In genomic region chr13:113159701-113160100, GRCh38 we compare ENCODE assay signal across 1 cellular context.
TF ChIP-seq lines count a peak whose summit lies in the region.

No MANE protein-coding gene starts in this region.

TF ChIP-seq in GM23338, 12 proteins besides CTCF, POLR2A, EP300 and RAD21:
- TF ChIP-seq ZNF331 (CRISPR knock-in tag; IDR thresholded peaks at IDR 0.05; ENCODE audit: low read depth) (no peak), ZNF114 (CRISPR knock-in tag; IDR thresholded peaks at IDR 0.05) (no peak), ZNF462 (CRISPR knock-in tag; IDR thresholded peaks at IDR 0.05) (no peak), EZH2phosphoT487 (IDR thresholded peaks at IDR 0.05; ENCODE audit: unreplicated experiment) (no peak), NANOG (IDR thresholded peaks at IDR 0.05; ENCODE audit: borderline replicate concordance) (no peak), POLR2AphosphoS5 (IDR thresholded peaks at IDR 0.05; ENCODE audit: low read depth) (no peak), JUNB (IDR thresholded peaks at IDR 0.05; ENCODE audit: unreplicated experiment) (no peak)
- TF ChIP-seq, protein P1, sequence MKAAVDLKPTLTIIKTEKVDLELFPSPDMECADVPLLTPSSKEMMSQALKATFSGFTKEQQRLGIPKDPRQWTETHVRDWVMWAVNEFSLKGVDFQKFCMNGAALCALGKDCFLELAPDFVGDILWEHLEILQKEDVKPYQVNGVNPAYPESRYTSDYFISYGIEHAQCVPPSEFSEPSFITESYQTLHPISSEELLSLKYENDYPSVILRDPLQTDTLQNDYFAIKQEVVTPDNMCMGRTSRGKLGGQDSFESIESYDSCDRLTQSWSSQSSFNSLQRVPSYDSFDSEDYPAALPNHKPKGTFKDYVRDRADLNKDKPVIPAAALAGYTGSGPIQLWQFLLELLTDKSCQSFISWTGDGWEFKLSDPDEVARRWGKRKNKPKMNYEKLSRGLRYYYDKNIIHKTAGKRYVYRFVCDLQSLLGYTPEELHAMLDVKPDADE (IDR thresholded peaks at IDR 0.05), result no peak
